In genomic region chr17:70296456-70296855, GRCh38 we compare ENCODE assay signal across 1 cellular context.
TF ChIP-seq lines count a peak whose summit lies in the region.

No MANE protein-coding gene starts in this region.

TF ChIP-seq in HEK293, 187 proteins besides CTCF, POLR2A, EP300 and RAD21 (continued from another document):
- 0 out of 2 replicates have a peak, but pooled peaks have one; percentile 25 for TF ChIP-seq ZNF280D (tag by site-specific recombination; IDR thresholded peaks at IDR 0.05)
- TF ChIP-seq ZNF366 (tag by site-specific recombination; conservative IDR thresholded peaks at IDR 0.05): no peak
- TF ChIP-seq ZNF37A (tag by site-specific recombination; IDR thresholded peaks at IDR 0.05): no peak
- TF ChIP-seq ZFHX2 (tag by site-specific recombination; conservative IDR thresholded peaks at IDR 0.05): no peak
- no peak for TF ChIP-seq ZBTB44 (tag by site-specific recombination; IDR thresholded peaks at IDR 0.05)
- peak; percentile 94 for TF ChIP-seq ZNF146 (tag by site-specific recombination; IDR thresholded peaks at IDR 0.05)
- TF ChIP-seq ZNF580 (tag by site-specific recombination; IDR thresholded peaks at IDR 0.05): peak; percentile 52; the same call in 1 of the 2 replicates
- no peak for TF ChIP-seq ZSCAN18 (tag by site-specific recombination; IDR thresholded peaks at IDR 0.05)
- TF ChIP-seq ZNF544 (tag by site-specific recombination; IDR thresholded peaks at IDR 0.05): no peak
- no peak for TF ChIP-seq ZNF529 (tag by site-specific recombination; IDR thresholded peaks at IDR 0.05; ENCODE audit: insufficient replicate concordance)
